15 cellular contexts compared by ENCODE assay signal in genomic region chr9:92245005-92245797, GRCh38. TPM values are rescaled to one million over a fixed set of nuclear protein-coding genes. Genes with fewer than 3 reads are reported as not detected.
DNase-seq lines count a peak whose midpoint lies in the region; ATAC-seq and TF ChIP-seq lines count a peak whose summit lies in the region.
"Had no signal": no experiment of that assay in that cellular context is flagged by ENCODE, and none has a peak within 500 bp of the region (broad histone marks: within the 10 kb centered on the region; RNA-seq: fewer than 3 reads in every experiment).

No MANE protein-coding gene starts in this region.

- no peak for TF ChIP-seq POLR2A in NB4 (IDR thresholded peaks at IDR 0.05; ENCODE audit: extremely low read depth, insufficient read length)

- peaks cover 98% of the 10 kb centered on the region for H3K36me3 Mint-ChIP-seq in CD4-positive, alpha-beta T cell (ENCODE audit: low read depth)

- no peaks in the 10 kb centered on the region for H3K4me1 Mint-ChIP-seq in CD4-positive, alpha-beta T cell (ENCODE audit: low read depth)

- POLR2A ChIA-PET in CD4-positive, alpha-beta T cell (lab: Charles Lee) = no interaction called here

- H3K4me3 ChIP-seq in NB4 (ENCODE audit: low read depth, low read length) (no peak overlapping the region), osteoblast (ENCODE audit: insufficient read depth, low read length) (peak overlapping the region; percentile 45), HAP-1 (no peak overlapping the region)
- H3K4me3 ChIP-seq: lung, SK-N-MC had no signal

- H3K4me1 ChIP-seq in osteoblast (ENCODE audit: insufficient read depth, low read length) (peaks cover 48% of the 10 kb centered on the region), HAP-1 (no peaks in the 10 kb centered on the region)
- H3K4me1 ChIP-seq: parathyroid adenoma had no signal

- no peaks in the 10 kb centered on the region for H3K9me3 Mint-ChIP-seq in CD4-positive, alpha-beta T cell

- H3K27me3 ChIP-seq in osteoblast (ENCODE audit: insufficient read depth, low read length) (no peaks in the 10 kb centered on the region), HAP-1 (ENCODE audit: low read depth) (no peaks in the 10 kb centered on the region)
- H3K27me3 ChIP-seq in CD4-positive, alpha-beta T cell (ENCODE audit: control insufficient read depth, insufficient read depth, low read length) = no peaks in the 10 kb centered on the region

- no peak for ATAC-seq in GM21619 (IDR thresholded peaks at IDR 0.05; ENCODE audit: unreplicated experiment)
- no peak for ATAC-seq in CD4-positive, alpha-beta T cell (ENCODE audit: poor library complexity)

- peak overlapping the region; percentile 98 for H3K27ac ChIP-seq in osteoblast (ENCODE audit: low read depth, low read length)
- H3K27ac ChIP-seq in CD4-positive, alpha-beta T cell (ENCODE audit: low read depth, low read length) = no peak overlapping the region
- H3K27ac ChIP-seq: parathyroid adenoma, SK-N-MC had no signal

- H3K36me3 ChIP-seq in osteoblast (ENCODE audit: insufficient read depth, low read length) (peaks cover 92% of the 10 kb centered on the region), HAP-1 (replicated peaks) (peaks cover 97% of the 10 kb centered on the region)

- H3K4me3 Mint-ChIP-seq in CD4-positive, alpha-beta T cell = no peak overlapping the region

- no peak overlapping the region for H2AFZ ChIP-seq in osteoblast (ENCODE audit: low read length)
- H2AFZ ChIP-seq: parathyroid adenoma had no signal

- H3K4me2 ChIP-seq in osteoblast (ENCODE audit: insufficient read depth, low read length) = peak overlapping the region; percentile 51

- DNase-seq in EH (ENCODE audit: low read depth) = peak; percentile 88
- DNase-seq in NB4 (ENCODE audit: low read depth) = peak; percentile 51
- peak; percentile 45 for DNase-seq in dedifferentiated amniotic fluid mesenchymal stem cell (ENCODE audit: extremely low spot score)
- DNase-seq in osteoblast (ENCODE audit: insufficient read length, low spot score, missing footprints) = no peak
- DNase-seq in HAP-1 (ENCODE audit: low spot score in 2 of 2) = no peak
- DNase-seq in CD4-positive, alpha-beta T cell = no peak
- DNase-seq: amygdala; DND-41; Kasumi-1; NCI-H526 treated with DMSO at 0.1 percent for 48 hours; stimulated activated CD4-positive, alpha-beta T cell treated with anti-CD3 and anti-CD28 coated beads, Interleukin-2, amount 100 ng/mL, for 48 hours had no signal

- intact Hi-C loops in CD4-positive, alpha-beta T cell (cut with DNase I, micrococcal nuclease) = no loop called here

- H3K27me3 Mint-ChIP-seq in CD4-positive, alpha-beta T cell = no peaks in the 10 kb centered on the region

- no peaks in the 10 kb centered on the region for H4K20me1 ChIP-seq in osteoblast (ENCODE audit: insufficient read depth, low read length)

- in situ Hi-C loops in HAP-1 (cut with MboI; ENCODE audit: low sequenced_read_pairs) = no loop called here

- H3K9me3 ChIP-seq in osteoblast (ENCODE audit: low read depth, low read length) = no peaks in the 10 kb centered on the region
- no peaks in the 10 kb centered on the region; the same call in 1 of the 2 replicates for H3K9me3 ChIP-seq in HAP-1
- H3K9me3 ChIP-seq in CD4-positive, alpha-beta T cell (ENCODE audit: control insufficient read depth, low read length) = no peaks in the 10 kb centered on the region

- H3K27ac Mint-ChIP-seq in CD4-positive, alpha-beta T cell = no peak overlapping the region

- H3K79me2 ChIP-seq in osteoblast (ENCODE audit: insufficient read depth, low read length) = no peaks in the 10 kb centered on the region
- H3K79me2 ChIP-seq: parathyroid adenoma had no signal

- TF ChIP-seq CTCF in NB4 (IDR thresholded peaks at IDR 0.05; ENCODE audit: low read depth, low read length) (no peak), osteoblast (IDR thresholded peaks at IDR 0.05; ENCODE audit: extremely low read depth, low read depth, low read length) (no peak)
- no peak for TF ChIP-seq CTCF in CD4-positive, alpha-beta T cell (IDR thresholded peaks at IDR 0.05)

- CTCF ChIA-PET in CD4-positive, alpha-beta T cell (lab: Charles Lee) = no interaction called here

RNA-seq across cellular contexts. Expression of gene IARS1, which starts 48.3 kb away (rescaled TPM):
- 491 and 529 TPM in 2 replicates for total RNA-seq in osteoblast
- total RNA-seq in CD4-positive, alpha-beta T cell = 10 to 100 TPM; 49.8 to 56.8 TPM

Comparison
In these comparisons a context has a peak if more than half of its experiments do, and no peak if none do; other contexts are left out.
1. DNase-seq: peak in EH (single experiment), NB4 (single experiment) and dedifferentiated amniotic fluid mesenchymal stem cell (single experiment); none in osteoblast (single experiment), HAP-1 (0 of 2) and CD4-positive, alpha-beta T cell (0 of 10).